In the genomic region with DNA sequence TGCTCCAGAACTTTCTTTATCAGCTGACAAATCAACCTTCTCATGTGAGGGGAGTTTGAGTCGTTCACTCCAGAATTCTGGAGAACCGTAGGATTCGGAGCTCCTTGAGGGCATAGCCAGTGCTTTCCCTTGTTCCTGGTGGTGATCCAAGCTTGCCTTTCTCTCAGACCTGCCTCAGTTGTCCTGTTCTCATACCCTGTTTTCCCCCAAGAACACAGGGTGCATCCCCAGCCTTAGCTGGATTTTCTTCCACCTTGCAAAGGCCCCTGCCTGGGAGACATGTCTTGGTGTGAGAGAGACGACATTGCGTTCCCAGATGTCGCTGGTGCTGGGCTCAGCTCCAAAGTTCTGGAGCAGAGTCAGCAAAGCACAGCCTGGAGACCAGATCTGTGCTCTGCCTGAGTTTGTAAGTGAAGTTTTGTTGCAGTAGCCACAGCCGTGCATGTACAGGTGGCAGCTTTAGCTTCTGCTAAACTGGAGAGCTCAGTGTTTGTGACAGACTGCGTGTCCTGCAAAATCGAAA, we compare ENCODE assay signal across 15 cellular contexts. TPM values are rescaled to one million over a fixed set of nuclear protein-coding genes. Genes with fewer than 3 reads are reported as not detected.
DNase-seq lines count a peak whose midpoint lies in the region; TF ChIP-seq lines count a peak whose summit lies in the region.
"Had no signal": no experiment of that assay in that cellular context is flagged by ENCODE, and none has a peak within 500 bp of the region (broad histone marks: within the 10 kb centered on the region; RNA-seq: fewer than 3 reads in every experiment).

No MANE protein-coding gene starts in this region.

- no peaks in the 10 kb centered on the region for H3K79me2 ChIP-seq in Karpas-422 (ENCODE audit: low read length)

- H3K9me2 ChIP-seq in Karpas-422 (replicated peaks; ENCODE audit: insufficient read depth, low read length), result no peaks in the 10 kb centered on the region

- H3K36me3 ChIP-seq in BLaER1 (peaks cover 15% of the 10 kb centered on the region; the same call in 1 of the 2 replicates), KOPT-K1 (ENCODE audit: insufficient read depth, low read length) (no peaks in the 10 kb centered on the region), Karpas-422 (ENCODE audit: insufficient read depth, low read length) (no peaks in the 10 kb centered on the region)
- H3K36me3 ChIP-seq: breast epithelium, pancreas, suprapubic skin had no signal

- H3K27me3 ChIP-seq in BLaER1 (no peaks in the 10 kb centered on the region), Karpas-422 (ENCODE audit: low read length) (no peaks in the 10 kb centered on the region)
- H3K27me3 ChIP-seq: breast epithelium, pancreas, suprapubic skin had no signal

- peak in 33 of 61 donors; percentile 28 to 71 (median 45) for DNase-seq in caudate nucleus (lab: John Stamatoyannopoulos, UW)
- DNase-seq in neural crest cell (ENCODE audit: low read depth, low spot score), result no peak
- no peak for DNase-seq in NCI-H2081 treated with DMSO at 0.1 percent for 48 hours (lab: John Stamatoyannopoulos, UW)
- DNase-seq in NCI-H146 treated with DMSO at 0.1 percent for 48 hours (lab: John Stamatoyannopoulos, UW; ENCODE audit: unreplicated experiment), result no peak
- no peak for DNase-seq in stimulated activated CD8-positive, alpha-beta memory T cell treated with anti-CD3 and anti-CD28 coated beads, Interleukin-4, amount 100 ng/mL, for 48 hours
- no peak for DNase-seq in Karpas-422

- TF ChIP-seq CTCF in neural crest cell (conservative IDR thresholded peaks at IDR 0.05), result peak; percentile 23

- H3K36me3 Mint-ChIP-seq in neural crest cell (ENCODE audit: low read depth), result no peaks in the 10 kb centered on the region

- no peak overlapping the region for H2AFZ ChIP-seq in Karpas-422 (ENCODE audit: low read length)

- no peaks in the 10 kb centered on the region for H3K27me3 Mint-ChIP-seq in neural crest cell (ENCODE audit: low read depth)

- no peak overlapping the region for H3K9ac ChIP-seq in BLaER1
- H3K9ac ChIP-seq in Karpas-422 (ENCODE audit: low read length), result no peak overlapping the region

- H3K4me1 Mint-ChIP-seq in neural crest cell, result peaks cover 44% of the 10 kb centered on the region

- peaks cover 97% of the 10 kb centered on the region for H4K20me1 ChIP-seq in BLaER1
- no peaks in the 10 kb centered on the region for H4K20me1 ChIP-seq in Karpas-422 (ENCODE audit: insufficient read depth, low read depth, low read length)

- H3K4me3 ChIP-seq in BLaER1 (no peak overlapping the region), Karpas-422 (ENCODE audit: low read length) (no peak overlapping the region)
- H3K4me3 ChIP-seq: breast epithelium, pancreas, suprapubic skin had no signal

- H3K27ac Mint-ChIP-seq in neural crest cell (ENCODE audit: unreplicated experiment), result peak overlapping the region; percentile 75

- H3K9me3 ChIP-seq in BLaER1 (no peaks in the 10 kb centered on the region), KOPT-K1 (ENCODE audit: insufficient read depth, low read length, poor library complexity, severe bottlenecking) (no peaks in the 10 kb centered on the region), Karpas-422 (ENCODE audit: low read length) (no peaks in the 10 kb centered on the region)
- H3K9me3 ChIP-seq: breast epithelium, pancreas, suprapubic skin had no signal

- H3K4me2 ChIP-seq in BLaER1 (peak overlapping the region; percentile 57; the same call in 1 of the 2 replicates), Karpas-422 (ENCODE audit: low read depth, low read length, poor library complexity, severe bottlenecking) (no peak overlapping the region)

- no peaks in the 10 kb centered on the region for H3K9me3 Mint-ChIP-seq in neural crest cell

- H3K27ac ChIP-seq in BLaER1, result no peak overlapping the region
- peak overlapping the region; percentile 13 for H3K27ac ChIP-seq in KOPT-K1 (ENCODE audit: low read depth, low read length, poor library complexity, severe bottlenecking)
- peak overlapping the region; percentile 56 for H3K27ac ChIP-seq in caudate nucleus (ENCODE audit: low read depth, low read length)
- H3K27ac ChIP-seq in Karpas-422 (ENCODE audit: low read length), result no peak overlapping the region
- H3K27ac ChIP-seq: breast epithelium, HL-60, pancreas, suprapubic skin had no signal

- H3K4me3 Mint-ChIP-seq in neural crest cell, result no peak overlapping the region

- H3K4me1 ChIP-seq in BLaER1 (peaks cover 80% of the 10 kb centered on the region), Karpas-422 (ENCODE audit: low read length) (no peaks in the 10 kb centered on the region)

RNA-seq across cellular contexts. Expression of a gene that starts 40.0 kb away (rescaled TPM):
- total RNA-seq in neural crest cell, result 2.8 and 3.3 TPM in 2 replicates
- total RNA-seq in Karpas-422 (2014; rRNA removed; shearing (Covaris generic); ENCODE audit: low replicate concordance), result not detected in 2 replicates

RNA-seq across cellular contexts. Expression of a gene that starts 56.3 kb away (rescaled TPM):
- not detected in 2 replicates for total RNA-seq in neural crest cell
- total RNA-seq in Karpas-422 (2014; rRNA removed; shearing (Covaris generic); ENCODE audit: low replicate concordance), result not detected in 2 replicates
- total RNA-seq: activated CD8-positive, alpha-beta memory T cell treated with anti-CD3 and anti-CD28 coated beads for 36 hours; frontal cortex; mononuclear cell had no signal

Comparison
In these comparisons a context has a peak if more than half of its experiments do, and no peak if none do; other contexts are left out.
1. H3K27ac ChIP-seq: peak in KOPT-K1 (single experiment) and caudate nucleus (single experiment); none in BLaER1 (single experiment) and Karpas-422 (single experiment).
2. DNase-seq: peak in caudate nucleus (33 of 61); none in neural crest cell (single experiment), NCI-H2081 treated with DMSO at 0.1 percent for 48 hours (single experiment), NCI-H146 treated with DMSO at 0.1 percent for 48 hours (single experiment), stimulated activated CD8-positive, alpha-beta memory T cell treated with anti-CD3 and anti-CD28 coated beads, Interleukin-4, amount 100 ng/mL, for 48 hours (single experiment) and Karpas-422 (single experiment).